Comparison of ENCODE assay signal across 9 cellular contexts in the genomic region with DNA sequence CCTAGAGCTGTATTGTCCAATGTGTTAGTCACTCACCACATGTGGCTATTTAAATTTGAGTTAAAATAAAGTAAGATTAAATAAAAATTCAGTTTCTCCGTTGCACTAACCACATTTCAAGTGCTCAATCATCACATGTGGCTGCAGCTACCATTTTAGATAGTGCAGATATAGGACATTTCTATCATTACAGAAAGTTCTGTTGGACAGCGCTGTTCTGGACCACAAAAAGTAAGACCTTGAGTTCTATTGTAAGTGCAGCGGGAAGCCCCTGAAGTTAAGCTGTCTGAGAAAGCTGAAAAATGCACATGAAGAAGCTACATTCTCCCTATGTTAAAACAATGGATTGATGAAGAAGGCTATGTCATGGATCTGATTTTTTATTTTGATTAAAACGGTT. TPM values are rescaled to one million over a fixed set of nuclear protein-coding genes. Genes with fewer than 3 reads are reported as not detected.
A peak's percentile ranks its signal among the peaks of the same experiment; 100 is the strongest.
DNase-seq lines count a peak whose midpoint lies in the region; FAIRE-seq and TF ChIP-seq lines count a peak whose summit lies in the region.
"Had no signal": no experiment of that assay in that cellular context is flagged by ENCODE, and none has a peak within 500 bp of the region (broad histone marks: within the 10 kb centered on the region; RNA-seq: fewer than 3 reads in every experiment).

No MANE protein-coding gene starts in this region.

- no peak overlapping the region for H2AFZ ChIP-seq in KMS-11 (ENCODE audit: low read depth)
- H2AFZ ChIP-seq in mammary epithelial cell (ENCODE audit: low read depth, low read length): peak overlapping the region; percentile 98

- dilution Hi-C loops in mammary epithelial cell (cut with HindIII; ENCODE audit: low sequenced_read_pairs): no loop called here

- WGBS in mammary epithelial cell (ENCODE audit: low coverage, missing lambda C conversion rate): 86% methylated on average over 4 of the region's 4 CpGs

- no TSS peak for BruUV-seq in mammary epithelial cell (replicated peaks; lab: Mats Ljungman, UMichigan)

- no peak for FAIRE-seq in D721Med (lab: Jason Lieb, UNC)

- TF ChIP-seq CTCF in AG04450 (IDR thresholded peaks at IDR 0.05; ENCODE audit: low read depth, low read length): no peak
- TF ChIP-seq CTCF in KMS-11 (conservative IDR thresholded peaks at IDR 0.05; ENCODE audit: low read depth, low read length): no peak
- no peak for TF ChIP-seq CTCF in mammary epithelial cell (conservative IDR thresholded peaks at IDR 0.05 in 1 of 2, IDR thresholded peaks at IDR 0.05 in 1 of 2; ENCODE audit: extremely low read depth in 1 of 2, insufficient read depth in 1 of 2, low read depth in 1 of 2, low read length in 2 of 2)
- TF ChIP-seq CTCF in D721Med (IDR thresholded peaks at IDR 0.05; ENCODE audit: insufficient read depth, missing control alignments): no peak

- H3K27ac ChIP-seq in AG04450 (ENCODE audit: low read depth, low read length) (no peak overlapping the region), KMS-11 (no peak overlapping the region; the same call in 1 of the 2 replicates), mammary epithelial cell (ENCODE audit: insufficient read depth, low read depth, low read length) (peak overlapping the region; percentile 79), muscle layer of colon (ENCODE audit: low read depth, low read length) (no peak overlapping the region)

- H3K4me1 ChIP-seq in KMS-11 (ENCODE audit: low read depth, poor library complexity, severe bottlenecking): peaks cover 32% of the 10 kb centered on the region
- peaks cover 12% of the 10 kb centered on the region for H3K4me1 ChIP-seq in mammary epithelial cell (ENCODE audit: insufficient read depth, low read length)
- peaks cover 33% of the 10 kb centered on the region for H3K4me1 ChIP-seq in muscle layer of colon (ENCODE audit: insufficient read depth, low read length)

- H3K27me3 ChIP-seq in AG04450 (ENCODE audit: control insufficient read depth, insufficient read depth, low read length): no peaks in the 10 kb centered on the region
- no peaks in the 10 kb centered on the region for H3K27me3 ChIP-seq in KMS-11 (ENCODE audit: insufficient read depth, low read depth)
- H3K27me3 ChIP-seq in mammary epithelial cell (ENCODE audit: insufficient read depth, low read length): no peaks in the 10 kb centered on the region
- no peaks in the 10 kb centered on the region for H3K27me3 ChIP-seq in muscle layer of colon (ENCODE audit: control insufficient read depth in 1 of 2, insufficient read depth in 2 of 2, low read length in 2 of 2)

- no peaks in the 10 kb centered on the region for H4K20me1 ChIP-seq in KMS-11 (ENCODE audit: insufficient read depth)
- no peaks in the 10 kb centered on the region for H4K20me1 ChIP-seq in mammary epithelial cell (ENCODE audit: insufficient read depth, low read length)

- intact Hi-C loops in mammary epithelial cell (cut with micrococcal nuclease): no loop called here

- CTCF ChIA-PET in AG04450 (lab: Charles Lee) (interaction anchor here (0.9 to 1.1 kb wide), 3 partner anchors 197 to 269 kb away, joined by 3 to 4 read pairs (median 3); no protein-coding TSS in a partner anchor), mammary epithelial cell (lab: Charles Lee; ENCODE audit: low non-redundant PET) (no interaction called here)

- peak overlapping the region; percentile 66; the same call in 1 of the 2 replicates for H3K9ac ChIP-seq in KMS-11
- H3K9ac ChIP-seq in mammary epithelial cell (ENCODE audit: insufficient read depth, low read length): peak overlapping the region; percentile 95
- H3K9ac ChIP-seq in muscle layer of colon (ENCODE audit: low read length): no peak overlapping the region

- H3K79me2 ChIP-seq in KMS-11 (ENCODE audit: insufficient read depth, low read depth) (peaks cover 63% of the 10 kb centered on the region), mammary epithelial cell (ENCODE audit: insufficient read depth, low read length) (peaks cover 72% of the 10 kb centered on the region)

- DNase-seq in AG04450 (ENCODE audit: low read depth, low spot score) (no peak), mammary epithelial cell (peak; percentile 3), D721Med (ENCODE audit: insufficient read length, low spot score) (no peak), cerebellar nuclear complex (lab: John Stamatoyannopoulos, UW) (no peak), NCI-H1694 (lab: John Stamatoyannopoulos, UW) (no peak)
- no peak for DNase-seq in activated effector memory CD4-positive, alpha-beta T cell treated with Interleukin-2 at 50 U/mL for 16 hours
- DNase-seq: activated gamma-delta T cell treated with Interleukin-2 at 50 U/mL for 16 hours had no signal

- H3K4me3 ChIP-seq in AG04450 (ENCODE audit: low read depth, low read length): peak overlapping the region; percentile 97
- peak overlapping the region; percentile 25 for H3K4me3 ChIP-seq in KMS-11 (IDR thresholded peaks at IDR 0.05; ENCODE audit: insufficient read depth, low read depth, low read length)
- H3K4me3 ChIP-seq in mammary epithelial cell (replicated peaks in 1 of 3; ENCODE audit: insufficient read depth in 1 of 3, low read depth in 2 of 3, low read length in 3 of 3): peak overlapping the region; percentile 84 to 100 (median 87)
- peak overlapping the region; percentile 96 to 100 for H3K4me3 ChIP-seq in muscle layer of colon (ENCODE audit: low read depth in 1 of 2, low read length in 2 of 2)

- H3K36me3 ChIP-seq in KMS-11 (ENCODE audit: insufficient read depth) (no peaks in the 10 kb centered on the region), mammary epithelial cell (ENCODE audit: insufficient read depth, low read length) (no peaks in the 10 kb centered on the region), muscle layer of colon (ENCODE audit: insufficient read depth, low read length) (peaks cover 8% of the 10 kb centered on the region)

- H3K4me2 ChIP-seq in KMS-11 (peak overlapping the region; percentile 77), mammary epithelial cell (ENCODE audit: insufficient read depth, low read depth, low read length) (peak overlapping the region; percentile 91)

- in situ Hi-C loops in mammary epithelial cell (cut with MboI; ENCODE audit: low sequenced_read_pairs in 2 of 2): no loop called here

- POLR2A ChIA-PET in AG04450 (lab: Yijun Ruan, JAX): no interaction called here

- H3K9me3 ChIP-seq in AG04450 (ENCODE audit: control insufficient read depth, insufficient read depth, low read length) (no peaks in the 10 kb centered on the region), mammary epithelial cell (replicated peaks; ENCODE audit: insufficient read depth, low read length) (no peaks in the 10 kb centered on the region), muscle layer of colon (ENCODE audit: low read length) (no peaks in the 10 kb centered on the region)

RNA-seq across cellular contexts. Expression of a gene that starts 1.1 kb away (rescaled TPM):
- polyA plus RNA-seq in AG04450 (2011; rRNA removed): 27.3 and 39.5 TPM in 2 replicates
- 11.9 and 23.4 TPM in 2 replicates for polyA minus RNA-seq in AG04450 (2011; rRNA and poly(A)+ RNA removed)
- total RNA-seq in mammary epithelial cell: 10 to 100 TPM; 21.5 to 22.2 TPM
- 23.4 TPM for polyA plus RNA-seq in mammary epithelial cell
- 9.9 TPM for polyA minus RNA-seq in mammary epithelial cell

RNA-seq across cellular contexts. Expression of a gene that starts 1.2 kb away (rescaled TPM):
- 22.4 and 28.1 TPM in 2 replicates for polyA plus RNA-seq in AG04450 (2011; rRNA removed)
- polyA minus RNA-seq in AG04450 (2011; rRNA and poly(A)+ RNA removed): 10.8 and 20.7 TPM in 2 replicates
- 10 to 100 TPM; 32.2 to 33.8 TPM for total RNA-seq in mammary epithelial cell
- polyA plus RNA-seq in mammary epithelial cell: 9.2 TPM
- polyA minus RNA-seq in mammary epithelial cell: 15.5 TPM

Comparison
In these comparisons a context has a peak if more than half of its experiments do, and no peak if none do; other contexts are left out.
1. H3K4me3 ChIP-seq: peak in every context shown above with its lines; median percentile 98 in muscle layer of colon; 97 in AG04450; 87 in mammary epithelial cell; 25 in KMS-11.